1 cellular context compared by ENCODE assay signal in genomic region chrX:130071611-130072349, GRCh38.
TF ChIP-seq lines count a peak whose summit lies in the region.

No MANE protein-coding gene starts in this region.

TF ChIP-seq in GM23338, 12 proteins besides CTCF, POLR2A, EP300 and RAD21 (continued from another document):
- TF ChIP-seq, protein P1, sequence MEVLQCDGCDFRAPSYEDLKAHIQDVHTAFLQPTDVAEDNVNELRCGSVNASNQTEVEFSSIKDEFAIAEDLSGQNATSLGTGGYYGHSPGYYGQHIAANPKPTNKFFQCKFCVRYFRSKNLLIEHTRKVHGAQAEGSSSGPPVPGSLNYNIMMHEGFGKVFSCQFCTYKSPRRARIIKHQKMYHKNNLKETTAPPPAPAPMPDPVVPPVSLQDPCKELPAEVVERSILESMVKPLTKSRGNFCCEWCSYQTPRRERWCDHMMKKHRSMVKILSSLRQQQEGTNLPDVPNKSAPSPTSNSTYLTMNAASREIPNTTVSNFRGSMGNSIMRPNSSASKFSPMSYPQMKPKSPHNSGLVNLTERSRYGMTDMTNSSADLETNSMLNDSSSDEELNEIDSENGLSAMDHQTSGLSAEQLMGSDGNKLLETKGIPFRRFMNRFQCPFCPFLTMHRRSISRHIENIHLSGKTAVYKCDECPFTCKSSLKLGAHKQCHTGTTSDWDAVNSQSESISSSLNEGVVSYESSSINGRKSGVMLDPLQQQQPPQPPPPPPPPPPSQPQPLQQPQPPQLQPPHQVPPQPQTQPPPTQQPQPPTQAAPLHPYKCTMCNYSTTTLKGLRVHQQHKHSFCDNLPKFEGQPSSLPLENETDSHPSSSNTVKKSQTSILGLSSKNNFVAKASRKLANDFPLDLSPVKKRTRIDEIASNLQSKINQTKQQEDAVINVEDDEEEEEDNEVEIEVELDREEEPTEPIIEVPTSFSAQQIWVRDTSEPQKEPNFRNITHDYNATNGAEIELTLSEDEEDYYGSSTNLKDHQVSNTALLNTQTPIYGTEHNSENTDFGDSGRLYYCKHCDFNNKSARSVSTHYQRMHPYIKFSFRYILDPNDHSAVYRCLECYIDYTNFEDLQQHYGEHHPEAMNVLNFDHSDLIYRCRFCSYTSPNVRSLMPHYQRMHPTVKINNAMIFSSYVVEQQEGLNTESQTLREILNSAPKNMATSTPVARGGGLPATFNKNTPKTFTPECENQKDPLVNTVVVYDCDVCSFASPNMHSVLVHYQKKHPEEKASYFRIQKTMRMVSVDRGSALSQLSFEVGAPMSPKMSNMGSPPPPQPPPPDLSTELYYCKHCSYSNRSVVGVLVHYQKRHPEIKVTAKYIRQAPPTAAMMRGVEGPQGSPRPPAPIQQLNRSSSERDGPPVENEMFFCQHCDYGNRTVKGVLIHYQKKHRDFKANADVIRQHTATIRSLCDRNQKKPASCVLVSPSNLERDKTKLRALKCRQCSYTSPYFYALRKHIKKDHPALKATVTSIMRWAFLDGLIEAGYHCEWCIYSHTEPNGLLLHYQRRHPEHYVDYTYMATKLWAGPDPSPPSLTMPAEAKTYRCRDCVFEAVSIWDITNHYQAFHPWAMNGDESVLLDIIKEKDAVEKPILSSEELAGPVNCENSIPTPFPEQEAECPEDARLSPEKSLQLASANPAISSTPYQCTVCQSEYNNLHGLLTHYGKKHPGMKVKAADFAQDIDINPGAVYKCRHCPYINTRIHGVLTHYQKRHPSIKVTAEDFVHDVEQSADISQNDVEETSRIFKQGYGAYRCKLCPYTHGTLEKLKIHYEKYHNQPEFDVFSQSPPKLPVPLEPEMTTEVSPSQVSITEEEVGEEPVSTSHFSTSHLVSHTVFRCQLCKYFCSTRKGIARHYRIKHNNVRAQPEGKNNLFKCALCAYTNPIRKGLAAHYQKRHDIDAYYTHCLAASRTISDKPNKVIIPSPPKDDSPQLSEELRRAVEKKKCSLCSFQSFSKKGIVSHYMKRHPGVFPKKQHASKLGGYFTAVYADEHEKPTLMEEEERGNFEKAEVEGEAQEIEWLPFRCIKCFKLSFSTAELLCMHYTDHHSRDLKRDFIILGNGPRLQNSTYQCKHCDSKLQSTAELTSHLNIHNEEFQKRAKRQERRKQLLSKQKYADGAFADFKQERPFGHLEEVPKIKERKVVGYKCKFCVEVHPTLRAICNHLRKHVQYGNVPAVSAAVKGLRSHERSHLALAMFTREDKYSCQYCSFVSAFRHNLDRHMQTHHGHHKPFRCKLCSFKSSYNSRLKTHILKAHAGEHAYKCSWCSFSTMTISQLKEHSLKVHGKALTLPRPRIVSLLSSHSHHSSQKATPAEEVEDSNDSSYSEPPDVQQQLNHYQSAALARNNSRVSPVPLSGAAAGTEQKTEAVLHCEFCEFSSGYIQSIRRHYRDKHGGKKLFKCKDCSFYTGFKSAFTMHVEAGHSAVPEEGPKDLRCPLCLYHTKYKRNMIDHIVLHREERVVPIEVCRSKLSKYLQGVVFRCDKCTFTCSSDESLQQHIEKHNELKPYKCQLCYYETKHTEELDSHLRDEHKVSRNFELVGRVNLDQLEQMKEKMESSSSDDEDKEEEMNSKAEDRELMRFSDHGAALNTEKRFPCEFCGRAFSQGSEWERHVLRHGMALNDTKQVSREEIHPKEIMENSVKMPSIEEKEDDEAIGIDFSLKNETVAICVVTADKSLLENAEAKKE (CRISPR knock-in tag; IDR thresholded peaks at IDR 0.05): no peak
- TF ChIP-seq POLR2AphosphoS5 (IDR thresholded peaks at IDR 0.05; ENCODE audit: low read depth) (no peak), JUNB (IDR thresholded peaks at IDR 0.05; ENCODE audit: unreplicated experiment) (no peak), REST (IDR thresholded peaks at IDR 0.05; ENCODE audit: unreplicated experiment) (no peak), EZH2 (IDR thresholded peaks at IDR 0.05; ENCODE audit: low read depth, unreplicated experiment) (no peak)
